Comparison of ENCODE assay signal across 24 cellular contexts in the genomic region with DNA sequence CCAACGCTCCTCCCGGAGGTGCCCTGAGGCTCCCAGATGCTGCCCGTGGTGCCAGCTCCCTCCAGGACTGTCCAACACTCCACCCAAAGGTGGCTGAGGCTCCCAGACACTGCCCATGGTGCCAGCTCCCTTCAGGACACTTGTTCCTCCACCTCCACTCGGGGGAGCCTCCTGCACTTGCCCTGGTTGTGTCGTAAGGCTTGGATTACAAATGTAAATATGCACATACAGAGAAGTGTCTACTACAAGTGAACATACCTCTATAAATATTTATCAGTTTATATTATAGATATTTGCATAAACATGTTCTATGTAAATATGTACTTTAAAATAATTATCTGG.
DNase-seq lines count a peak whose midpoint lies in the region; ATAC-seq and TF ChIP-seq lines count a peak whose summit lies in the region.
"Had no signal": no experiment of that assay in that cellular context is flagged by ENCODE, and none has a peak within 500 bp of the region (broad histone marks: within the 10 kb centered on the region; RNA-seq: fewer than 3 reads in every experiment).

No MANE protein-coding gene starts in this region.

- peaks cover 0 to 4% (median 2%) of the 10 kb centered on the region in 3 donors for H3K27me3 Mint-ChIP-seq in CD14-positive monocyte (ENCODE audit: low read depth in 3 of 3)

- ATAC-seq in right cardiac atrium (no peak), sciatic nerve (peak; percentile 1), GM21360 (IDR thresholded peaks at IDR 0.05; ENCODE audit: unreplicated experiment) (no peak)
- ATAC-seq: naive thymus-derived CD4-positive, alpha-beta T cell; WTC11 had no signal

- intact Hi-C loops in CD14-positive monocyte (cut with micrococcal nuclease), result no loop called here
- intact Hi-C loops in PC-9 (cut with micrococcal nuclease; ENCODE audit: unreplicated experiment), result no loop called here
- intact Hi-C loops in right cardiac atrium (cut with DNase I), result loop anchor here in 1 of 4 donors (5.0 kb wide), 1 partner anchor 146 kb away; no protein-coding TSS in a partner anchor
- intact Hi-C loops in sciatic nerve (cut with DNase I), result no loop called here

- H3K36me3 Mint-ChIP-seq in CD14-positive monocyte, result no peaks in the 10 kb centered on the region
- H3K36me3 Mint-ChIP-seq: naive thymus-derived CD4-positive, alpha-beta T cell; WTC11 had no signal

- BruUV-seq in PC-9 (replicated peaks; lab: Mats Ljungman, UMichigan), result no TSS peak

- CTCF ChIA-PET in PC-9 (lab: Charles Lee), result no interaction called here

- H3K27ac ChIP-seq in PC-9 (peak overlapping the region; percentile 50), right cardiac atrium (ENCODE audit: low read length) (peak overlapping the region; percentile 14)
- H3K27ac ChIP-seq: SK-N-MC, tibial artery had no signal

- POLR2A ChIA-PET in PC-9 (lab: Charles Lee; ENCODE audit: unreplicated experiment), result interaction anchor here (0.6 to 0.9 kb wide), 2 partner anchors 24 to 50 kb away, joined by 4 to 8 read pairs; no protein-coding TSS in a partner anchor

- no peaks in the 10 kb centered on the region for H3K9me3 ChIP-seq in PC-9 (ENCODE audit: insufficient read depth, low read depth)
- no peaks in the 10 kb centered on the region for H3K9me3 ChIP-seq in right cardiac atrium (ENCODE audit: control insufficient read depth, low read length)
- H3K9me3 ChIP-seq: adrenal gland, MG63, tibial artery had no signal

- peaks cover 32% of the 10 kb centered on the region; the same call in 1 of the 2 replicates for H3F3A ChIP-seq in PC-9 (ENCODE audit: insufficient read depth, low read depth)

- H3K9me2 ChIP-seq in PC-9 (ENCODE audit: insufficient read depth), result no peaks in the 10 kb centered on the region

- no peaks in the 10 kb centered on the region for H3K36me3 ChIP-seq in PC-9 (ENCODE audit: low read depth)
- H3K36me3 ChIP-seq: adrenal gland, MG63, tibial artery had no signal

- 84% methylated on average over 5 of the region's 5 CpGs for WGBS in right cardiac atrium

- DNase-seq in CD14-positive monocyte (ENCODE audit: low spot score) (peak; percentile 22), PC-9 (no peak), right cardiac atrium (no peak), sciatic nerve (ENCODE audit: low spot score) (no peak), RKO (ENCODE audit: low spot score) (no peak), SIG-M5 (lab: John Stamatoyannopoulos, UW) (no peak), NCI-H524 (lab: John Stamatoyannopoulos, UW) (no peak)
- DNase-seq: activated CD4-positive, alpha-beta T cell treated with anti-CD3 and anti-CD28 coated beads, Interleukin-2, amount 50 U/mL, for 4 hours; activated CD8-positive, alpha-beta memory T cell treated with anti-CD3 and anti-CD28 coated beads, Interleukin-2, amount 50 U/mL, for 48 hours; activated gamma-delta T cell; adrenal gland; cortex of kidney; hippocampal formation; naive thymus-derived CD4-positive, alpha-beta T cell; NCI-H1436; NCI-H2171; NCI-H69; stimulated activated CD4-positive, alpha-beta T cell treated with anti-CD3 and anti-CD28 coated beads, Interleukin-2, amount 100 ng/mL, for 24 hours; stimulated activated naive CD4-positive, alpha-beta T cell had no signal

- H3K4me2 ChIP-seq in PC-9, result peak overlapping the region; percentile 49

- no peak overlapping the region for H3K4me3 ChIP-seq in PC-9
- H3K4me3 ChIP-seq in right cardiac atrium (ENCODE audit: low read length), result no peak overlapping the region
- H3K4me3 ChIP-seq: adrenal gland, MG63, SK-N-MC, tibial artery had no signal

- no peaks in the 10 kb centered on the region for H4K20me1 ChIP-seq in PC-9 (ENCODE audit: insufficient read depth)

- TF ChIP-seq CTCF in CD14-positive monocyte (IDR thresholded peaks at IDR 0.05), result no peak
- no peak for TF ChIP-seq CTCF in PC-9 (conservative IDR thresholded peaks at IDR 0.05)

- no peak overlapping the region for H2AFZ ChIP-seq in PC-9

- H3K4me1 ChIP-seq in PC-9 (replicated peaks; ENCODE audit: insufficient read depth) (peaks cover 30% of the 10 kb centered on the region), right cardiac atrium (ENCODE audit: control insufficient read depth, insufficient read depth, low read length) (no peaks in the 10 kb centered on the region)
- H3K4me1 ChIP-seq: adrenal gland had no signal

- no peaks in the 10 kb centered on the region for H3K4me1 Mint-ChIP-seq in CD14-positive monocyte
- H3K4me1 Mint-ChIP-seq: naive thymus-derived CD4-positive, alpha-beta T cell had no signal

- no peak overlapping the region for H3K27ac Mint-ChIP-seq in CD14-positive monocyte
- H3K27ac Mint-ChIP-seq: naive thymus-derived CD4-positive, alpha-beta T cell had no signal

- H3K79me2 ChIP-seq in PC-9 (ENCODE audit: low read depth), result no peaks in the 10 kb centered on the region

- no peak overlapping the region for H3K4me3 Mint-ChIP-seq in CD14-positive monocyte
- H3K4me3 Mint-ChIP-seq: naive thymus-derived CD4-positive, alpha-beta T cell; WTC11 had no signal

- H3K27me3 ChIP-seq in PC-9 (ENCODE audit: insufficient read depth, low read depth) (peaks cover 17% of the 10 kb centered on the region; the same call in 1 of the 2 replicates), right cardiac atrium (ENCODE audit: control insufficient read depth, insufficient read depth) (no peaks in the 10 kb centered on the region)
- H3K27me3 ChIP-seq: MG63 had no signal

- H3K9me3 Mint-ChIP-seq in CD14-positive monocyte, result no peaks in the 10 kb centered on the region
- H3K9me3 Mint-ChIP-seq: naive thymus-derived CD4-positive, alpha-beta T cell; WTC11 had no signal
